1 cellular context compared by ENCODE assay signal in the genomic region with DNA sequence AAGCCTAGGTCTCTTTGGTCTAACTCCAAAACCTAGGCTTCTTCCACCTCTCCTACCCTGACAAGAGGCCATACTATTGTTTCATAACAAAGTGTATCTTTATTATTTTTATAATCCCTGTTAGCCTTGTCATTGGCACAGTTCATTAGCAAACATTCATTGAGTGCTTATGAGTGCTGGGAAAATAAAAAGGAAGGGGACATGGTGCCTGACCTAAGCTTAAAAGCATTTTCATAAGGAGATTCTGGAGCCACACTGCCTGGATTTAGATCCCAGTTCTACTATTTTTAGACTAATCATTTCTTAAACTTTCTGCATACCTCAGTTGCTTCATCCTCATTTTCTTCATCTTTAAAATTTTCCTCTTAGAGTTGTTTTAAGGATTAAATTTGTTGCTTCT.
TF ChIP-seq lines count a peak whose summit lies in the region.

No MANE protein-coding gene starts in this region.

TF ChIP-seq in SK-N-SH treated with all-trans-retinoic acid at 6 μM for 48 hours, 23 proteins besides CTCF, POLR2A, EP300 and RAD21 (continued from another document):
- TF ChIP-seq PPARA (CRISPR knock-in tag; IDR thresholded peaks at IDR 0.05; ENCODE audit: borderline replicate concordance) (no peak), CSDC2 (CRISPR knock-in tag; IDR thresholded peaks at IDR 0.05) (no peak), ZFP3 (CRISPR knock-in tag; IDR thresholded peaks at IDR 0.05) (no peak), OSR1 (CRISPR knock-in tag; IDR thresholded peaks at IDR 0.05) (no peak), CSRNP3 (CRISPR knock-in tag; IDR thresholded peaks at IDR 0.05) (no peak), ZFP30 (CRISPR knock-in tag; IDR thresholded peaks at IDR 0.05) (no peak), ESRRG (CRISPR knock-in tag; IDR thresholded peaks at IDR 0.05) (no peak)
